1 cellular context compared by ENCODE assay signal in genomic region chr14:102779574-102780315, GRCh38.
TF ChIP-seq lines count a peak whose summit lies in the region.

No MANE protein-coding gene starts in this region.

TF ChIP-seq in HepG2, 621 proteins besides CTCF, POLR2A, EP300 and RAD21 (continued from another document):
- no peak for TF ChIP-seq DZIP1 (CRISPR knock-in tag; IDR thresholded peaks at IDR 0.05)
- no peak for TF ChIP-seq HIC2 (CRISPR knock-in tag; IDR thresholded peaks at IDR 0.05; ENCODE audit: low read depth)
- no peak for TF ChIP-seq REST (IDR thresholded peaks at IDR 0.05; ENCODE audit: borderline replicate concordance in 1 of 2, low read depth in 1 of 2, low read length in 2 of 2)
- no peak for TF ChIP-seq HNF4G (IDR thresholded peaks at IDR 0.05; ENCODE audit: borderline replicate concordance, low read depth, low read length)
- no peak for TF ChIP-seq HNF4G (CRISPR knock-in tag; IDR thresholded peaks at IDR 0.05; ENCODE audit: borderline replicate concordance, low read depth)
- TF ChIP-seq TAF1 (CRISPR knock-in tag; IDR thresholded peaks at IDR 0.05): no peak
